In the genomic region with DNA sequence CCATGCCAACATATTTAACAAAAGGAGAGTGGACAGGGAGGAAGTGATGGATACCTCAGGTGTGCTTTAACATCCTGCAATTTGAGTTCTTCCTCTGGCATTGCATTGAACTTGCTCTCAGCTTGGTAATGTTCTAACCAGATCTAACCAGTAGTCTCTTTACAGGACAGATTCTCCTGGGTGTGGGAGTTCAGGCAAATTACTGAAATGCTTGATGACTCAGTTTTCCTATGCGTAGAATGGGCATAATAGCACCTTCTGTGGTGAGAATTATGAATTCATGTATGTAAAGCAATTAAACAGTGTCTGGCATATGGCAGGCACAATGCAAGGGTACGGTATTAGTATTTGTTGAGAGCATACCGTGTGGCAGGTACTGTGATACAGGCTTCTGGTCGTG, we compare ENCODE assay signal across 2 cellular contexts.
A peak's percentile ranks its signal among the peaks of the same experiment; 100 is the strongest.
TF ChIP-seq lines count a peak whose summit lies in the region.

No MANE protein-coding gene starts in this region.

TF ChIP-seq in A549, 52 proteins besides CTCF, POLR2A, EP300 and RAD21:
- no peak for TF ChIP-seq TP53 (CRISPR knock-in tag; IDR thresholded peaks at IDR 0.05)
- TF ChIP-seq, protein P1, sequence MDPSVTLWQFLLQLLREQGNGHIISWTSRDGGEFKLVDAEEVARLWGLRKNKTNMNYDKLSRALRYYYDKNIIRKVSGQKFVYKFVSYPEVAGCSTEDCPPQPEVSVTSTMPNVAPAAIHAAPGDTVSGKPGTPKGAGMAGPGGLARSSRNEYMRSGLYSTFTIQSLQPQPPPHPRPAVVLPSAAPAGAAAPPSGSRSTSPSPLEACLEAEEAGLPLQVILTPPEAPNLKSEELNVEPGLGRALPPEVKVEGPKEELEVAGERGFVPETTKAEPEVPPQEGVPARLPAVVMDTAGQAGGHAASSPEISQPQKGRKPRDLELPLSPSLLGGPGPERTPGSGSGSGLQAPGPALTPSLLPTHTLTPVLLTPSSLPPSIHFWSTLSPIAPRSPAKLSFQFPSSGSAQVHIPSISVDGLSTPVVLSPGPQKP (IDR thresholded peaks at IDR 0.05; ENCODE audit: low read depth, low read length) = no peak
- peak; percentile 70; the same call in 1 of the 2 replicates for TF ChIP-seq KDM1A (IDR thresholded peaks at IDR 0.05; ENCODE audit: low read depth)
- TF ChIP-seq JUNB (IDR thresholded peaks at IDR 0.05) = no peak
- TF ChIP-seq SREBF2 (IDR thresholded peaks at IDR 0.05) = no peak

TF ChIP-seq in K562, 482 proteins besides CTCF, POLR2A, EP300 and RAD21:
- TF ChIP-seq SMARCA5 (IDR thresholded peaks at IDR 0.05) (peak; percentile 48; the same call in 1 of the 2 replicates), MYNN (IDR thresholded peaks at IDR 0.05) (no peak), MYNN (CRISPR knock-in tag; IDR thresholded peaks at IDR 0.05) (no peak), MAFG (tag; conservative IDR thresholded peaks at IDR 0.05) (no peak), RCOR1 (IDR thresholded peaks at IDR 0.05; ENCODE audit: borderline replicate concordance in 1 of 2, low read depth in 2 of 2, low read length in 2 of 2) (0 out of 4 replicates have a peak, but pooled peaks of 1 of the 2 experiments have one; percentile 57), HDAC2 (IDR thresholded peaks at IDR 0.05) (peak; percentile 73; the same call in 1 of the 2 replicates), POU5F1 (IDR thresholded peaks at IDR 0.05; ENCODE audit: borderline replicate concordance, low read depth, low read length, partially characterized antibody) (no peak), KDM1A (IDR thresholded peaks at IDR 0.05) (peak; percentile 78 to 83), ZBTB17 (CRISPR knock-in tag; IDR thresholded peaks at IDR 0.05) (no peak), PHF20 (IDR thresholded peaks at IDR 0.05; ENCODE audit: partially characterized antibody) (peak; percentile 37), NCOR1 (IDR thresholded peaks at IDR 0.05) (no peak), RBM25 (IDR thresholded peaks at IDR 0.05; ENCODE audit: low read depth, low read length, severe bottlenecking) (peak; percentile 96), ADNP (tag; IDR thresholded peaks at IDR 0.05) (peak; percentile 78), BCOR (IDR thresholded peaks at IDR 0.05) (peak; percentile 95), HDAC1 (IDR thresholded peaks at IDR 0.05) (0 out of 4 replicates have a peak, but pooled peaks of 1 of the 2 experiments have one; percentile 4)
- TF ChIP-seq, protein P2, sequence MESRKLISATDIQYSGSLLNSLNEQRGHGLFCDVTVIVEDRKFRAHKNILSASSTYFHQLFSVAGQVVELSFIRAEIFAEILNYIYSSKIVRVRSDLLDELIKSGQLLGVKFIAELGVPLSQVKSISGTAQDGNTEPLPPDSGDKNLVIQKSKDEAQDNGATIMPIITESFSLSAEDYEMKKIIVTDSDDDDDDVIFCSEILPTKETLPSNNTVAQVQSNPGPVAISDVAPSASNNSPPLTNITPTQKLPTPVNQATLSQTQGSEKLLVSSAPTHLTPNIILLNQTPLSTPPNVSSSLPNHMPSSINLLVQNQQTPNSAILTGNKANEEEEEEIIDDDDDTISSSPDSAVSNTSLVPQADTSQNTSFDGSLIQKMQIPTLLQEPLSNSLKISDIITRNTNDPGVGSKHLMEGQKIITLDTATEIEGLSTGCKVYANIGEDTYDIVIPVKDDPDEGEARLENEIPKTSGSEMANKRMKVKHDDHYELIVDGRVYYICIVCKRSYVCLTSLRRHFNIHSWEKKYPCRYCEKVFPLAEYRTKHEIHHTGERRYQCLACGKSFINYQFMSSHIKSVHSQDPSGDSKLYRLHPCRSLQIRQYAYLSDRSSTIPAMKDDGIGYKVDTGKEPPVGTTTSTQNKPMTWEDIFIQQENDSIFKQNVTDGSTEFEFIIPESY (CRISPR knock-in tag; IDR thresholded peaks at IDR 0.05) = no peak
- TF ChIP-seq, protein P3, sequence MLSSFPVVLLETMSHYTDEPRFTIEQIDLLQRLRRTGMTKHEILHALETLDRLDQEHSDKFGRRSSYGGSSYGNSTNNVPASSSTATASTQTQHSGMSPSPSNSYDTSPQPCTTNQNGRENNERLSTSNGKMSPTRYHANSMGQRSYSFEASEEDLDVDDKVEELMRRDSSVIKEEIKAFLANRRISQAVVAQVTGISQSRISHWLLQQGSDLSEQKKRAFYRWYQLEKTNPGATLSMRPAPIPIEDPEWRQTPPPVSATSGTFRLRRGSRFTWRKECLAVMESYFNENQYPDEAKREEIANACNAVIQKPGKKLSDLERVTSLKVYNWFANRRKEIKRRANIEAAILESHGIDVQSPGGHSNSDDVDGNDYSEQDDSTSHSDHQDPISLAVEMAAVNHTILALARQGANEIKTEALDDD (IDR thresholded peaks at IDR 0.05) = peak; percentile 62
- TF ChIP-seq, protein P4, sequence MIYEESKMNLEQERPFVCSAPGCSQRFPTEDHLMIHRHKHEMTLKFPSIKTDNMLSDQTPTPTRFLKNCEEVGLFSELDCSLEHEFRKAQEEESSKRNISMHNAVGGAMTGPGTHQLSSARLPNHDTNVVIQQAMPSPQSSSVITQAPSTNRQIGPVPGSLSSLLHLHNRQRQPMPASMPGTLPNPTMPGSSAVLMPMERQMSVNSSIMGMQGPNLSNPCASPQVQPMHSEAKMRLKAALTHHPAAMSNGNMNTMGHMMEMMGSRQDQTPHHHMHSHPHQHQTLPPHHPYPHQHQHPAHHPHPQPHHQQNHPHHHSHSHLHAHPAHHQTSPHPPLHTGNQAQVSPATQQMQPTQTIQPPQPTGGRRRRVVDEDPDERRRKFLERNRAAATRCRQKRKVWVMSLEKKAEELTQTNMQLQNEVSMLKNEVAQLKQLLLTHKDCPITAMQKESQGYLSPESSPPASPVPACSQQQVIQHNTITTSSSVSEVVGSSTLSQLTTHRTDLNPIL (CRISPR knock-in tag; IDR thresholded peaks at IDR 0.05) = no peak
- TF ChIP-seq, protein P5, sequence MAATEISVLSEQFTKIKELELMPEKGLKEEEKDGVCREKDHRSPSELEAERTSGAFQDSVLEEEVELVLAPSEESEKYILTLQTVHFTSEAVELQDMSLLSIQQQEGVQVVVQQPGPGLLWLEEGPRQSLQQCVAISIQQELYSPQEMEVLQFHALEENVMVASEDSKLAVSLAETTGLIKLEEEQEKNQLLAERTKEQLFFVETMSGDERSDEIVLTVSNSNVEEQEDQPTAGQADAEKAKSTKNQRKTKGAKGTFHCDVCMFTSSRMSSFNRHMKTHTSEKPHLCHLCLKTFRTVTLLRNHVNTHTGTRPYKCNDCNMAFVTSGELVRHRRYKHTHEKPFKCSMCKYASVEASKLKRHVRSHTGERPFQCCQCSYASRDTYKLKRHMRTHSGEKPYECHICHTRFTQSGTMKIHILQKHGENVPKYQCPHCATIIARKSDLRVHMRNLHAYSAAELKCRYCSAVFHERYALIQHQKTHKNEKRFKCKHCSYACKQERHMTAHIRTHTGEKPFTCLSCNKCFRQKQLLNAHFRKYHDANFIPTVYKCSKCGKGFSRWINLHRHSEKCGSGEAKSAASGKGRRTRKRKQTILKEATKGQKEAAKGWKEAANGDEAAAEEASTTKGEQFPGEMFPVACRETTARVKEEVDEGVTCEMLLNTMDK (IDR thresholded peaks at IDR 0.05; ENCODE audit: borderline replicate concordance, insufficient read depth, low read depth, low read length, poor library complexity, severe bottlenecking) = no peak
